In genomic region chr16:641326-642188, GRCh38 we compare ENCODE assay signal across 8 cellular contexts. TPM values are rescaled to one million over a fixed set of nuclear protein-coding genes. Genes with fewer than 3 reads are reported as not detected.
DNase-seq lines count a peak whose midpoint lies in the region; ATAC-seq and TF ChIP-seq lines count a peak whose summit lies in the region.

A gene with protein sequence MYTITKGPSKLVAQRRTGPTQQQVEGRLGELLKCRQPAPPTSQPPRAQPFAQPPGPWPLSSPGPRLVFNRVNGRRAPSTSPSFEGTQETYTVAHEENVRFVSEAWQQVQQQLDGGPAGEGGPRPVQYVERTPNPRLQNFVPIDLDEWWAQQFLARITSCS (plus strand): TSS chr16:641828. CDS start chr16:641992, 164 bp downstream.

- no TSS peak for BruUV-seq in Caco-2 (replicated peaks; lab: Mats Ljungman, UMichigan)

- TF ChIP-seq CTCF in Caco-2 (IDR thresholded peaks at IDR 0.05; ENCODE audit: insufficient read depth in 1 of 2, low read depth in 1 of 2, low read length in 1 of 2, severe bottlenecking in 1 of 2, unreplicated experiment in 1 of 2) (no peak), KMS-11 (conservative IDR thresholded peaks at IDR 0.05; ENCODE audit: low read depth, low read length) (no peak), osteocyte (IDR thresholded peaks at IDR 0.05) (no peak), tibial nerve (IDR thresholded peaks at IDR 0.05) (peak in 1 of 5 experiments; percentile 4)

- peaks cover 19% of the 10 kb centered on the region for H3K79me2 ChIP-seq in KMS-11 (ENCODE audit: insufficient read depth, low read depth)

- DNase-seq in Caco-2: peak; percentile 87 to 92
- DNase-seq in SK-N-MC (ENCODE audit: low read depth, low spot score): no peak
- DNase-seq in activated naive CD8-positive, alpha-beta T cell treated with anti-CD3 and anti-CD28 coated beads for 36 hours: peak; percentile 88
- peak; percentile 35 to 91 (median 82) for DNase-seq in head of caudate nucleus
- no peak for DNase-seq in osteocyte (ENCODE audit: extremely low spot score, unreplicated experiment)
- DNase-seq in tibial nerve (ENCODE audit: low spot score in 2 of 2): peak; percentile 59 to 70

- intact Hi-C loops in Caco-2 (cut with micrococcal nuclease; ENCODE audit: unreplicated experiment) (no loop called here), head of caudate nucleus (cut with DNase I) (no loop called here)

- H3K9me3 ChIP-seq in Caco-2: no peaks in the 10 kb centered on the region
- no peaks in the 10 kb centered on the region for H3K9me3 ChIP-seq in SK-N-MC (ENCODE audit: low read depth, low read length)
- H3K9me3 ChIP-seq in tibial nerve: no peaks in the 10 kb centered on the region

- TF ChIP-seq EP300 in tibial nerve (IDR thresholded peaks at IDR 0.05): peak in 1 of 2 donors; percentile 41

- H3K9ac ChIP-seq in KMS-11 (peak within 1 kb of the TSS; percentile 85), SK-N-MC (ENCODE audit: insufficient read length) (peak within 1 kb of the TSS; percentile 65)

- H3K4me2 ChIP-seq in KMS-11: peak within 1 kb of the TSS; percentile 96

- H3K36me3 Mint-ChIP-seq in Caco-2 (ENCODE audit: insufficient read depth, unreplicated experiment): peaks cover 22% of the 10 kb centered on the region
- H3K36me3 Mint-ChIP-seq in activated naive CD8-positive, alpha-beta T cell treated with anti-CD3 and anti-CD28 coated beads for 36 hours: peaks cover 13% of the 10 kb centered on the region
- no peaks in the 10 kb centered on the region for H3K36me3 Mint-ChIP-seq in osteocyte (ENCODE audit: unreplicated experiment)

- no peaks in the 10 kb centered on the region for H3K36me3 ChIP-seq in Caco-2 (ENCODE audit: control insufficient read depth, insufficient read depth, low read length)
- H3K36me3 ChIP-seq in KMS-11 (ENCODE audit: insufficient read depth): no peaks in the 10 kb centered on the region
- no peaks in the 10 kb centered on the region for H3K36me3 ChIP-seq in SK-N-MC (ENCODE audit: insufficient read depth, low read length)
- peaks cover 0 to 2% (median 0%) of the 10 kb centered on the region in 3 donors for H3K36me3 ChIP-seq in tibial nerve

- ATAC-seq in GM21423 (IDR thresholded peaks at IDR 0.05; ENCODE audit: unreplicated experiment): peak; percentile 50

- H3K4me3 Mint-ChIP-seq in Caco-2 (ENCODE audit: unreplicated experiment) (peak within 1 kb of the TSS; percentile 75), osteocyte (ENCODE audit: unreplicated experiment) (peak within 1 kb of the TSS; percentile 61)
- peak within 1 kb of the TSS; percentile 83 for H3K4me3 Mint-ChIP-seq in activated naive CD8-positive, alpha-beta T cell treated with anti-CD3 and anti-CD28 coated beads for 36 hours

- no peaks in the 10 kb centered on the region for H4K20me1 ChIP-seq in KMS-11 (ENCODE audit: insufficient read depth)

- 1 to 2% methylated on average over 8 to 37 of the region's 81 CpGs for WGBS in tibial nerve, 2 donors

- CTCF ChIA-PET in Caco-2 (lab: Charles Lee): interaction anchor here (0.6 kb wide), 1 partner anchor 48 kb away, joined by 3 read pairs; no protein-coding TSS in a partner anchor

- H3K4me1 Mint-ChIP-seq in Caco-2 (ENCODE audit: low read depth, unreplicated experiment): no peaks in the 10 kb centered on the region
- peaks cover 18% of the 10 kb centered on the region for H3K4me1 Mint-ChIP-seq in activated naive CD8-positive, alpha-beta T cell treated with anti-CD3 and anti-CD28 coated beads for 36 hours
- peaks cover 14% of the 10 kb centered on the region for H3K4me1 Mint-ChIP-seq in osteocyte (ENCODE audit: unreplicated experiment)

- H3K27me3 Mint-ChIP-seq in Caco-2 (ENCODE audit: insufficient read depth, unreplicated experiment) (no peaks in the 10 kb centered on the region), osteocyte (ENCODE audit: unreplicated experiment) (no peaks in the 10 kb centered on the region)
- peaks cover 3% of the 10 kb centered on the region for H3K27me3 Mint-ChIP-seq in activated naive CD8-positive, alpha-beta T cell treated with anti-CD3 and anti-CD28 coated beads for 36 hours

- POLR2A ChIA-PET in Caco-2 (lab: Charles Lee): no interaction called here

- peak in 1 of 2 donors; percentile 36 for TF ChIP-seq POLR2A in tibial nerve (IDR thresholded peaks at IDR 0.05)

- peak within 1 kb of the TSS; percentile 85 for H2AFZ ChIP-seq in KMS-11 (ENCODE audit: low read depth)

- H3K9me3 Mint-ChIP-seq in Caco-2 (ENCODE audit: unreplicated experiment) (no peaks in the 10 kb centered on the region), osteocyte (ENCODE audit: unreplicated experiment) (no peaks in the 10 kb centered on the region)
- no peaks in the 10 kb centered on the region for H3K9me3 Mint-ChIP-seq in activated naive CD8-positive, alpha-beta T cell treated with anti-CD3 and anti-CD28 coated beads for 36 hours

- no peaks in the 10 kb centered on the region for H3K27me3 ChIP-seq in Caco-2 (replicated peaks; ENCODE audit: control insufficient read depth, insufficient read depth, low read length)
- H3K27me3 ChIP-seq in KMS-11 (ENCODE audit: insufficient read depth, low read depth): no peaks in the 10 kb centered on the region
- no peaks in the 10 kb centered on the region for H3K27me3 ChIP-seq in tibial nerve

- H3K4me1 ChIP-seq in Caco-2 (peaks cover 8% of the 10 kb centered on the region), KMS-11 (ENCODE audit: low read depth, poor library complexity, severe bottlenecking) (peaks cover 18% of the 10 kb centered on the region), tibial nerve (peaks cover 0 to 52% (median 25%) of the 10 kb centered on the region in 4 donors)

- H3K4me3 ChIP-seq in Caco-2 (ENCODE audit: low read depth, low read length) (peak within 1 kb of the TSS; percentile 85), KMS-11 (IDR thresholded peaks at IDR 0.05; ENCODE audit: insufficient read depth, low read depth, low read length) (peak within 1 kb of the TSS; percentile 39), SK-N-MC (peak within 1 kb of the TSS; percentile 85), tibial nerve (peak within 1 kb of the TSS; percentile 58 to 91 (median 80))

- H3K27ac ChIP-seq in KMS-11 (peak within 1 kb of the TSS; percentile 77), SK-N-MC (no peak within 1 kb of the TSS), tibial nerve (peak within 1 kb of the TSS; percentile 77 to 87 (median 86))

- H3K27ac Mint-ChIP-seq in Caco-2 (ENCODE audit: unreplicated experiment) (no peak within 1 kb of the TSS), osteocyte (ENCODE audit: unreplicated experiment) (no peak within 1 kb of the TSS)
- H3K27ac Mint-ChIP-seq in activated naive CD8-positive, alpha-beta T cell treated with anti-CD3 and anti-CD28 coated beads for 36 hours: peak within 1 kb of the TSS; percentile 66

RNA-seq across cellular contexts. Expression of the gene that starts here (rescaled TPM):
- total RNA-seq in Caco-2 (2022): 33.0 and 40.7 TPM in 2 replicates
- 10 to 100 TPM; 56.0 to 60.3 TPM for total RNA-seq in activated naive CD8-positive, alpha-beta T cell treated with anti-CD3 and anti-CD28 coated beads for 36 hours
- total RNA-seq in osteocyte: 11.3 and 14.8 TPM in 2 replicates
- 10 to 100 TPM; 20.8 to 37.7 (median 32.4) TPM for total RNA-seq in tibial nerve

Comparison
In these comparisons a context has a peak if more than half of its experiments do, and no peak if none do; other contexts are left out.
1. DNase-seq: peak in Caco-2 (2 of 2), activated naive CD8-positive, alpha-beta T cell treated with anti-CD3 and anti-CD28 coated beads for 36 hours (single experiment), head of caudate nucleus (42 of 42) and tibial nerve (2 of 2); none in SK-N-MC (single experiment) and osteocyte (single experiment).
2. Peak in every context shown above with its lines, with median percentiles within 50 percentile points of each other: H3K4me3 ChIP-seq and H3K4me3 Mint-ChIP-seq.